ENCODE assay signal across 1 cellular context in genomic region chr2:225318440-225318839, GRCh38.
TF ChIP-seq lines count a peak whose summit lies in the region.

No MANE protein-coding gene starts in this region.

TF ChIP-seq in GM23338, 12 proteins besides CTCF, POLR2A, EP300 and RAD21 (continued from another document):
- no peak for TF ChIP-seq ZNF462 (CRISPR knock-in tag; IDR thresholded peaks at IDR 0.05)
- no peak for TF ChIP-seq NANOG (IDR thresholded peaks at IDR 0.05; ENCODE audit: borderline replicate concordance)
- no peak for TF ChIP-seq EZH2 (IDR thresholded peaks at IDR 0.05; ENCODE audit: low read depth, unreplicated experiment)
- no peak for TF ChIP-seq ETS1 (IDR thresholded peaks at IDR 0.05)
- no peak for TF ChIP-seq STAT1 (IDR thresholded peaks at IDR 0.05; ENCODE audit: unreplicated experiment)
- no peak for TF ChIP-seq POLR2AphosphoS5 (IDR thresholded peaks at IDR 0.05; ENCODE audit: low read depth)
- TF ChIP-seq EZH2phosphoT487 (IDR thresholded peaks at IDR 0.05; ENCODE audit: unreplicated experiment): no peak
